ENCODE assay signal across 8 cellular contexts in genomic region chr16:11669380-11670146, GRCh38. TPM values are rescaled to one million over a fixed set of nuclear protein-coding genes. Genes with fewer than 3 reads are reported as not detected.
DNase-seq lines count a peak whose midpoint lies in the region; ATAC-seq and TF ChIP-seq lines count a peak whose summit lies in the region.

No MANE protein-coding gene starts in this region.

- peak overlapping the region; percentile 95 to 99 (median 97) for H3K27ac Mint-ChIP-seq in naive B cell

- peak overlapping the region; percentile 86 to 99 (median 94) for H3K4me3 Mint-ChIP-seq in naive B cell

- in situ Hi-C loops in GM13977 (cut with MboI; ENCODE audit: low pct_unique_long_range_greater_than_20kb, low sequenced_read_pairs, unreplicated experiment): no loop called here

- H3K36me3 ChIP-seq in SJCRH30: no peaks in the 10 kb centered on the region

- no peaks in the 10 kb centered on the region for H3K36me3 Mint-ChIP-seq in naive B cell

- peaks cover 68 to 84% (median 80%) of the 10 kb centered on the region in 3 donors for H3K4me1 Mint-ChIP-seq in naive B cell

- no peaks in the 10 kb centered on the region for H3K9me3 ChIP-seq in SJCRH30 (replicated peaks)

- peaks cover 10% of the 10 kb centered on the region for H3K4me1 ChIP-seq in SJCRH30

- ATAC-seq in naive B cell (ENCODE audit: low read depth in 2 of 2): peak; percentile 29 to 32
- ATAC-seq in HG03280 (IDR thresholded peaks at IDR 0.05; ENCODE audit: unreplicated experiment): no peak
- ATAC-seq in HG03175 (IDR thresholded peaks at IDR 0.05; ENCODE audit: unreplicated experiment): no peak
- ATAC-seq in GM21381 (IDR thresholded peaks at IDR 0.05; ENCODE audit: unreplicated experiment): no peak

- no peaks in the 10 kb centered on the region for H3K9me3 Mint-ChIP-seq in naive B cell

- peak overlapping the region; percentile 73 for H3K4me3 ChIP-seq in SJCRH30
- peak overlapping the region; percentile 70 for H3K4me3 ChIP-seq in epithelial cell of esophagus (ENCODE audit: low read length)

- peak; percentile 65 for DNase-seq in GM13977 (ENCODE audit: low spot score)
- DNase-seq in SJCRH30: no peak
- no peak for DNase-seq in epithelial cell of esophagus (ENCODE audit: low read depth)
- DNase-seq in naive B cell: peak; percentile 68
- DNase-seq in NCI-H1930 (lab: John Stamatoyannopoulos, UW): no peak

- TF ChIP-seq CTCF in GM13977 (IDR thresholded peaks at IDR 0.05; ENCODE audit: extremely low read depth, insufficient read depth, missing control alignments): no peak
- TF ChIP-seq CTCF in epithelial cell of esophagus (IDR thresholded peaks at IDR 0.05; ENCODE audit: insufficient read depth, low read depth, low read length, missing control alignments): no peak

- H3K27ac ChIP-seq in SJCRH30: no peak overlapping the region

- no peaks in the 10 kb centered on the region for H3K27me3 ChIP-seq in SJCRH30

- no peaks in the 10 kb centered on the region for H3K27me3 Mint-ChIP-seq in naive B cell

RNA-seq across cellular contexts. Expression of gene SNN, which starts 1.3 kb away (rescaled TPM):
- total RNA-seq in SJCRH30 (2014; rRNA removed; shearing (Covaris generic)): 11.7 and 12.0 TPM in 2 replicates
- polyA plus RNA-seq in naive B cell (ENCODE audit: low read depth in 6 of 6): 10 to 100 TPM; 53.0 to 82.7 (median 67.7) TPM

Comparison
In these comparisons a context has a peak if more than half of its experiments do, and no peak if none do; other contexts are left out.
1. DNase-seq: peak in GM13977 (single experiment) and naive B cell (single experiment); none in SJCRH30 (0 of 2), epithelial cell of esophagus (single experiment) and NCI-H1930 (0 of 2).
2. ATAC-seq: peak in naive B cell (2 of 2); none in HG03280 (single experiment), HG03175 (single experiment) and GM21381 (single experiment).